19 cellular contexts compared by ENCODE assay signal in genomic region chr4:165656399-165656798, GRCh38.
"Had no signal": no experiment of that assay in that cellular context is flagged by ENCODE, and none has a peak within 500 bp of the region (broad histone marks: within the 10 kb centered on the region; RNA-seq: fewer than 3 reads in every experiment).

No MANE protein-coding gene starts in this region.

- H3K36me3 Mint-ChIP-seq: stimulated activated naive B cell treated with anti-CD40 and anti-IgM and Interleukin-4, amounts not matched to agents 10 μg/mL and 1 μg/mL and 100 μg/mL, for 72 hours had no signal

- H3K36me3 ChIP-seq: colonic mucosa, heart right ventricle, left ventricle myocardium inferior, lower lobe of right lung, tibial nerve had no signal

- H3K9me3 ChIP-seq: colonic mucosa, testis had no signal

- ATAC-seq: esophagus mucosa; heart right ventricle; left cardiac atrium; lower lobe of right lung; sciatic nerve; stimulated activated naive B cell treated with anti-CD40 and anti-IgM and Interleukin-4, amounts not matched to agents 10 μg/mL and 1 μg/mL and 100 μg/mL, for 72 hours; stimulated activated naive CD8-positive, alpha-beta T cell treated with anti-CD3 and anti-CD28 coated beads, Interleukin-15, amount 100 ng/mL, for 72 hours had no signal

- DNase-seq: colonic mucosa; effector CD4-positive, alpha-beta T cell; heart right ventricle; kidney; left cardiac atrium; left ventricle myocardium inferior; lower lobe of right lung; mesenchymal stem cell; midbrain; posterior cingulate gyrus; stimulated activated CD4-positive, alpha-beta T cell treated with anti-CD3 and anti-CD28 coated beads, Interleukin-2, amount 100 ng/mL, for 24 hours; stimulated activated CD4-positive, alpha-beta T cell treated with anti-CD3 and anti-CD28 coated beads, Interleukin-4, amount 100 ng/mL, for 4 hours; stimulated activated naive B cell treated with anti-CD40 and anti-IgM and Interleukin-4, amounts not matched to agents 10 μg/mL and 1 μg/mL and 100 μg/mL, for 72 hours; stimulated activated naive CD8-positive, alpha-beta T cell treated with anti-CD3 and anti-CD28 coated beads, Interleukin-15, amount 100 ng/mL, for 72 hours; testis had no signal

- H3K9me3 Mint-ChIP-seq: stimulated activated naive CD8-positive, alpha-beta T cell treated with anti-CD3 and anti-CD28 coated beads, Interleukin-15, amount 100 ng/mL, for 72 hours had no signal

- H3K27ac ChIP-seq: colonic mucosa, heart right ventricle, left ventricle myocardium inferior, lower lobe of right lung, testis, tibial nerve had no signal

- H3K4me1 Mint-ChIP-seq: nephron; stimulated activated naive B cell treated with anti-CD40 and anti-IgM and Interleukin-4, amounts not matched to agents 10 μg/mL and 1 μg/mL and 100 μg/mL, for 72 hours; stimulated activated naive CD8-positive, alpha-beta T cell treated with anti-CD3 and anti-CD28 coated beads, Interleukin-15, amount 100 ng/mL, for 72 hours had no signal

- H3K4me3 Mint-ChIP-seq: nephron; stimulated activated naive B cell treated with anti-CD40 and anti-IgM and Interleukin-4, amounts not matched to agents 10 μg/mL and 1 μg/mL and 100 μg/mL, for 72 hours; stimulated activated naive CD8-positive, alpha-beta T cell treated with anti-CD3 and anti-CD28 coated beads, Interleukin-15, amount 100 ng/mL, for 72 hours had no signal

- H3K27me3 Mint-ChIP-seq: stimulated activated naive B cell treated with anti-CD40 and anti-IgM and Interleukin-4, amounts not matched to agents 10 μg/mL and 1 μg/mL and 100 μg/mL, for 72 hours; stimulated activated naive CD8-positive, alpha-beta T cell treated with anti-CD3 and anti-CD28 coated beads, Interleukin-15, amount 100 ng/mL, for 72 hours had no signal

- H3K4me3 ChIP-seq: colonic mucosa, heart right ventricle, left ventricle myocardium inferior, lower lobe of right lung, testis, tibial nerve had no signal

- H3K27ac Mint-ChIP-seq: nephron; stimulated activated naive B cell treated with anti-CD40 and anti-IgM and Interleukin-4, amounts not matched to agents 10 μg/mL and 1 μg/mL and 100 μg/mL, for 72 hours; stimulated activated naive CD8-positive, alpha-beta T cell treated with anti-CD3 and anti-CD28 coated beads, Interleukin-15, amount 100 ng/mL, for 72 hours had no signal

- H3K4me1 ChIP-seq: colonic mucosa, heart right ventricle, left ventricle myocardium inferior, lower lobe of right lung, testis, tibial nerve had no signal

- H3K27me3 ChIP-seq: colonic mucosa, heart right ventricle, testis, tibial nerve had no signal
